10 cellular contexts compared by ENCODE assay signal in the genomic region with DNA sequence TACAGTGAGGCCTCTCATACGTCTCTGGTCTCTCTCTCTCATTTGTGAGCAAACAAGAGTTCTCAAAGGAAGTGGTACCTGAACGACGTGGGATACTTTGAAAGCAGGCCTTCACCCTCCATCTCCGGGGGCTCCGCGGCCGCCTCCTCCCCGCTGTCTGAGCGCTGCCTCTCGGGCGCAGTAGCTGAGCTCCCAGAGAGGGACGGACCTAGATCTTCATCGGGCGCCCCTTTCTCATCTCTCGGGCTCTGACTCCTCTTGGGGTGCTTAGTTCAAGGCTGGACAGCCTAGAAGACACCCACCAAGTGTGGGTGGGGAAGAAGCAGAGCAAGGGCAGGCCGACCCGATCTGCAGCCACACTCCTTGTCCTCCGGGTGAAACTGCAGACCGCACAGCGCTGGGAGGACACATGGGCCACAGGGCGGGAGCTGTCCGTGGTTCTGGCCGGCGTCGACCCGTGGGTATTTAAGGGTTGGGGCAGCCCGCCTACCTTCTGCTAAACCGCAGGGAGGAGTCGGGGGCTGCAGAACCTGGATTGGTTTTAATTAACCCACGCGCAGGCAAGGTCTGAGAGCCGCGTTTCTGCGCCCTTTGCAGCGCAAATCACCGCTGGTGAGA.
A peak's percentile ranks its signal among the peaks of the same experiment; 100 is the strongest.
DNase-seq lines count a peak whose midpoint lies in the region; ATAC-seq and TF ChIP-seq lines count a peak whose summit lies in the region.
"Had no signal": no experiment of that assay in that cellular context is flagged by ENCODE, and none has a peak within 500 bp of the region (broad histone marks: within the 10 kb centered on the region; RNA-seq: fewer than 3 reads in every experiment).

No MANE protein-coding gene starts in this region.

- H3K9ac ChIP-seq in skeletal muscle satellite cell (ENCODE audit: low read depth, low read length): no peak overlapping the region

- TF ChIP-seq POLR2A in Peyer's patch (IDR thresholded peaks at IDR 0.05): no peak

- H3K36me3 ChIP-seq in skeletal muscle satellite cell (ENCODE audit: insufficient read depth, low read length) (no peaks in the 10 kb centered on the region), Peyer's patch (no peaks in the 10 kb centered on the region)

- H3K27me3 ChIP-seq in skeletal muscle satellite cell (ENCODE audit: control insufficient read depth, insufficient read depth, low read length) (no peaks in the 10 kb centered on the region), Peyer's patch (no peaks in the 10 kb centered on the region)

- no peak overlapping the region for H3K4me3 Mint-ChIP-seq in activated naive CD8-positive, alpha-beta T cell treated with anti-CD3 and anti-CD28 coated beads, Interleukin-2, amount 50 U/mL, for 24 hours
- H3K4me3 Mint-ChIP-seq in CD14-positive monocyte: peak overlapping the region in 1 of 2 donors; percentile 21
- H3K4me3 Mint-ChIP-seq: memory B cell had no signal

- TF ChIP-seq CTCF in CD14-positive monocyte (IDR thresholded peaks at IDR 0.05) (no peak), Peyer's patch (IDR thresholded peaks at IDR 0.05) (no peak)

- H3K4me1 ChIP-seq in skeletal muscle satellite cell (ENCODE audit: control insufficient read depth, insufficient read depth, low read length) (no peaks in the 10 kb centered on the region), Peyer's patch (no peaks in the 10 kb centered on the region)

- H3K4me1 Mint-ChIP-seq in activated naive CD8-positive, alpha-beta T cell treated with anti-CD3 and anti-CD28 coated beads, Interleukin-2, amount 50 U/mL, for 24 hours: peaks cover 2% of the 10 kb centered on the region
- no peaks in the 10 kb centered on the region for H3K4me1 Mint-ChIP-seq in CD14-positive monocyte

- intact Hi-C loops in CD14-positive monocyte (cut with micrococcal nuclease): no loop called here

- H3K9me3 Mint-ChIP-seq in activated naive CD8-positive, alpha-beta T cell treated with anti-CD3 and anti-CD28 coated beads, Interleukin-2, amount 50 U/mL, for 24 hours: peaks cover 7% of the 10 kb centered on the region
- peaks cover 0 to 14% (median 3%) of the 10 kb centered on the region in 7 donors for H3K9me3 Mint-ChIP-seq in CD14-positive monocyte

- H3K4me2 ChIP-seq in skeletal muscle satellite cell (ENCODE audit: low read length): peak overlapping the region; percentile 37

- no peak for ATAC-seq in activated naive CD8-positive, alpha-beta T cell treated with anti-CD3 and anti-CD28 coated beads, Interleukin-2, amount 50 U/mL, for 24 hours
- no peak for ATAC-seq in GM21423 (IDR thresholded peaks at IDR 0.05; ENCODE audit: unreplicated experiment)

- no peaks in the 10 kb centered on the region for H3K36me3 Mint-ChIP-seq in activated naive CD8-positive, alpha-beta T cell treated with anti-CD3 and anti-CD28 coated beads, Interleukin-2, amount 50 U/mL, for 24 hours (ENCODE audit: low read depth)
- H3K36me3 Mint-ChIP-seq in CD14-positive monocyte: no peaks in the 10 kb centered on the region
- H3K36me3 Mint-ChIP-seq: memory B cell had no signal

- H3K27ac Mint-ChIP-seq in activated naive CD8-positive, alpha-beta T cell treated with anti-CD3 and anti-CD28 coated beads, Interleukin-2, amount 50 U/mL, for 24 hours: no peak overlapping the region
- H3K27ac Mint-ChIP-seq in CD14-positive monocyte: no peak overlapping the region
- H3K27ac Mint-ChIP-seq: memory B cell had no signal

- peaks cover 24% of the 10 kb centered on the region for H3K27me3 Mint-ChIP-seq in activated naive CD8-positive, alpha-beta T cell treated with anti-CD3 and anti-CD28 coated beads, Interleukin-2, amount 50 U/mL, for 24 hours
- peaks cover 10 to 21% (median 13%) of the 10 kb centered on the region in 3 donors for H3K27me3 Mint-ChIP-seq in CD14-positive monocyte (ENCODE audit: low read depth in 3 of 3)

- no peak overlapping the region for H3K27ac ChIP-seq in Peyer's patch
- H3K27ac ChIP-seq: SK-N-MC had no signal

- H3K4me3 ChIP-seq in skeletal muscle satellite cell (ENCODE audit: low read length) (no peak overlapping the region), Peyer's patch (no peak overlapping the region)
- H3K4me3 ChIP-seq: SK-N-MC had no signal

- no peaks in the 10 kb centered on the region for H3K9me3 ChIP-seq in skeletal muscle satellite cell (replicated peaks; ENCODE audit: low read length)
- H3K9me3 ChIP-seq in Peyer's patch: no peaks in the 10 kb centered on the region

- DNase-seq in HT1080 (ENCODE audit: low read depth): peak; percentile 32
- DNase-seq in activated naive CD8-positive, alpha-beta T cell treated with anti-CD3 and anti-CD28 coated beads, Interleukin-2, amount 50 U/mL, for 24 hours: peak; percentile 4
- DNase-seq in iPS DF 19.7 (ENCODE audit: low read depth, low spot score): peak; percentile 54
- no peak for DNase-seq in CD14-positive monocyte (ENCODE audit: low spot score)
- DNase-seq in mesenteric fat pad (ENCODE audit: low spot score): no peak
- no peak for DNase-seq in Peyer's patch

Comparison
In these comparisons a context has a peak if more than half of its experiments do, and no peak if none do; other contexts are left out.
1. DNase-seq: peak in HT1080 (single experiment), activated naive CD8-positive, alpha-beta T cell treated with anti-CD3 and anti-CD28 coated beads, Interleukin-2, amount 50 U/mL, for 24 hours (single experiment) and iPS DF 19.7 (single experiment); none in CD14-positive monocyte (single experiment), mesenteric fat pad (single experiment) and Peyer's patch (0 of 3).